12 cellular contexts compared by ENCODE assay signal in the genomic region with DNA sequence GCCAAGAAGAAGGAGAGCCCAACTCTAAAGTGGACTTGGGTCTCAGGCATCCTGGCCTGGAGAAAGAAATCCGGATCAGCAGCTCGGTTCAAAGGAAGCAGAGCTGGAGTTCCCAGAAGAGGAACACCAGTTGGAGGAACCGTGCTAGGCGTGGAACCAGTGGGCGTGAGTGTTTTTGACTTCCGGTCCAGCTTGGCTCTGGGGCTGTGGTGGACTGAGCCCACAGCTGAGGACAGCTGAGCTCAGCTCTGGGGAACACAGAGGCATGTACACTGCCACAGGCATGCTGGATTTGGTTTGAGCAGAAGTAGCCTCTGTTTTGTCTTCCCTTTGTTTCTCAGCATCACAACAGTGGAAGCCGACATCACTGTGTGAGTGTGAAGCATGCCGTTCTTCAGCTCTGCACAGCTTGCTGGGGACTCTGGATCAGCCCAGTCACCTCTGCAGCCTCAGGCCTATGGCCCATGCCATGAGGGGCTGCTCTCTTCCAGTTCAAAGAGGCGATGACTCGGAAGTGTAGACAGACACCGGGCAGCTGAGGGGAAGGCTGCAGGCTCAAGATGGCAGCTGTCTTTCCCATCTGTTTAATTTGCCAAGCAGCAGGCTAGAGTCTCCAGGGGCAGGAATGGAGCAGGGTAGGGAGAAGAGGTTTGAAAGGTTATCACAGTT.
"Had no signal": no experiment of that assay in that cellular context is flagged by ENCODE, and none has a peak within 500 bp of the region (broad histone marks: within the 10 kb centered on the region; RNA-seq: fewer than 3 reads in every experiment).

No MANE protein-coding gene starts in this region.

- H3K4me3 ChIP-seq: esophagus muscularis mucosa, right lobe of liver, suprapubic skin, upper lobe of left lung had no signal

- H3K27ac ChIP-seq: esophagus muscularis mucosa, right lobe of liver, suprapubic skin had no signal

- H3K9me3 ChIP-seq: right lobe of liver, suprapubic skin, upper lobe of left lung had no signal

- H3K4me1 ChIP-seq: esophagus muscularis mucosa, right lobe of liver, suprapubic skin had no signal

- H3K27me3 ChIP-seq: esophagus muscularis mucosa, right lobe of liver, suprapubic skin, upper lobe of left lung had no signal

- H3K36me3 ChIP-seq: esophagus muscularis mucosa, right lobe of liver, suprapubic skin, upper lobe of left lung had no signal

- DNase-seq: activated CD4-positive, alpha-beta T cell treated with anti-CD3 and anti-CD28 coated beads for 4 hours; activated naive CD4-positive, alpha-beta T cell; head of caudate nucleus; islet precursor cell; naive B cell; right lobe of liver; stimulated activated CD4-positive, alpha-beta T cell treated with anti-CD3 and anti-CD28 coated beads, Interleukin-12 subunit alpha, Interleukin-12 subunit beta, amount 100 ng/mL, for 4 hours; stimulated activated naive CD8-positive, alpha-beta T cell treated with anti-CD3 and anti-CD28 coated beads, Interleukin-15, Interleukin-2, amounts not matched to agents 100 U/mL and 50 U/mL, for 24 hours; T1000; upper lobe of left lung had no signal
